12 cellular contexts compared by ENCODE assay signal in genomic region chr5:19314840-19315239, GRCh38.
DNase-seq lines count a peak whose midpoint lies in the region; ATAC-seq and TF ChIP-seq lines count a peak whose summit lies in the region.
"Had no signal": no experiment of that assay in that cellular context is flagged by ENCODE, and none has a peak within 500 bp of the region (broad histone marks: within the 10 kb centered on the region; RNA-seq: fewer than 3 reads in every experiment).

No MANE protein-coding gene starts in this region.

- POLR2A ChIA-PET in activated CD4-positive, alpha-beta T cell treated with anti-CD3 and anti-CD28 coated beads for 36 hours (lab: Charles Lee), result no interaction called here

- peaks cover 4% of the 10 kb centered on the region; the same call in 2 of the 3 replicates for H3K36me3 Mint-ChIP-seq in GM23338 (ENCODE audit: low read depth)
- H3K36me3 Mint-ChIP-seq in endodermal cell (ENCODE audit: low read depth), result no peaks in the 10 kb centered on the region
- no peaks in the 10 kb centered on the region for H3K36me3 Mint-ChIP-seq in activated CD4-positive, alpha-beta T cell treated with anti-CD3 and anti-CD28 coated beads for 36 hours (ENCODE audit: low read depth)
- H3K36me3 Mint-ChIP-seq: stimulated activated effector memory CD8-positive, alpha-beta T cell treated with anti-CD3 and anti-CD28 coated beads, Interleukin-12 subunit alpha, Interleukin-12 subunit beta, amount 100 ng/mL, for 72 hours had no signal

- peaks cover 6% of the 10 kb centered on the region for H3K9me3 ChIP-seq in endodermal cell (ENCODE audit: control insufficient read depth, low read length)
- no peaks in the 10 kb centered on the region for H3K9me3 ChIP-seq in mesodermal cell (ENCODE audit: control insufficient read depth, low read length)

- TF ChIP-seq CTCF in GM23338 (conservative IDR thresholded peaks at IDR 0.05; ENCODE audit: low read depth in 2 of 2), result peak in 1 of 2 experiments; percentile 30; a peak in 1 of 4 replicates
- TF ChIP-seq CTCF in endodermal cell (conservative IDR thresholded peaks at IDR 0.05), result peak; percentile 47

- H3K9me3 Mint-ChIP-seq in GM23338 (peaks cover 9% of the 10 kb centered on the region; the same call in 2 of the 3 replicates), endodermal cell (peaks cover 6% of the 10 kb centered on the region)
- H3K9me3 Mint-ChIP-seq in activated CD4-positive, alpha-beta T cell treated with anti-CD3 and anti-CD28 coated beads for 36 hours (ENCODE audit: low read depth), result peaks cover 20% of the 10 kb centered on the region

- H3K4me1 Mint-ChIP-seq in GM23338 (peaks cover 5% of the 10 kb centered on the region), endodermal cell (no peaks in the 10 kb centered on the region)
- no peaks in the 10 kb centered on the region for H3K4me1 Mint-ChIP-seq in activated CD4-positive, alpha-beta T cell treated with anti-CD3 and anti-CD28 coated beads for 36 hours
- H3K4me1 Mint-ChIP-seq: stimulated activated effector memory CD8-positive, alpha-beta T cell treated with anti-CD3 and anti-CD28 coated beads, Interleukin-12 subunit alpha, Interleukin-12 subunit beta, amount 100 ng/mL, for 72 hours had no signal

- peaks cover 13% of the 10 kb centered on the region; the same call in 1 of the 2 replicates for H3K4me1 ChIP-seq in GM23338 (ENCODE audit: insufficient read depth)
- no peaks in the 10 kb centered on the region for H3K4me1 ChIP-seq in endodermal cell (ENCODE audit: control insufficient read depth, insufficient read depth, low read length)
- peaks cover 6% of the 10 kb centered on the region for H3K4me1 ChIP-seq in mesodermal cell (ENCODE audit: control insufficient read depth, insufficient read depth, low read length, poor library complexity, severe bottlenecking)

- no peak overlapping the region for H3K4me2 ChIP-seq in GM23338

- intact Hi-C loops in activated CD4-positive, alpha-beta T cell treated with anti-CD3 and anti-CD28 coated beads for 36 hours (cut with DNase I, micrococcal nuclease), result no loop called here

- H3K79me2 ChIP-seq in GM23338 (replicated peaks; ENCODE audit: insufficient read depth), result no peaks in the 10 kb centered on the region

- H3K27me3 Mint-ChIP-seq in GM23338 (ENCODE audit: insufficient read depth, low read depth, poor library complexity), result peaks cover 2% of the 10 kb centered on the region
- no peaks in the 10 kb centered on the region for H3K27me3 Mint-ChIP-seq in endodermal cell (ENCODE audit: insufficient read depth)
- H3K27me3 Mint-ChIP-seq in activated CD4-positive, alpha-beta T cell treated with anti-CD3 and anti-CD28 coated beads for 36 hours, result no peaks in the 10 kb centered on the region

- ATAC-seq in GM23338, result no peak
- ATAC-seq in activated CD4-positive, alpha-beta T cell treated with anti-CD3 and anti-CD28 coated beads for 36 hours, result no peak
- ATAC-seq: stimulated activated effector memory CD8-positive, alpha-beta T cell treated with anti-CD3 and anti-CD28 coated beads, Interleukin-12 subunit alpha, Interleukin-12 subunit beta, amount 100 ng/mL, for 72 hours had no signal

- no peak overlapping the region for H3K27ac Mint-ChIP-seq in GM23338
- H3K27ac Mint-ChIP-seq in endodermal cell, result no peak overlapping the region
- no peak overlapping the region for H3K27ac Mint-ChIP-seq in activated CD4-positive, alpha-beta T cell treated with anti-CD3 and anti-CD28 coated beads for 36 hours
- H3K27ac Mint-ChIP-seq: stimulated activated effector memory CD8-positive, alpha-beta T cell treated with anti-CD3 and anti-CD28 coated beads, Interleukin-12 subunit alpha, Interleukin-12 subunit beta, amount 100 ng/mL, for 72 hours; T-helper 1 cell treated with Interleukin-12 subunit alpha and Interleukin-12 subunit beta and Interleukin-4 antibody, amounts not matched to agents 30 μg/mL and 1 μg/mL, for 36 hours had no signal

- 75 to 91% methylated on average over 1 of the region's 1 CpG for WGBS in endodermal cell (ENCODE audit: insufficient coverage in 1 of 2, insufficient read length in 1 of 2), 2 experiments
- WGBS in mesodermal cell (ENCODE audit: insufficient coverage in 2 of 2), 2 experiments, result 60 to 63% methylated on average over 1 of the region's 1 CpG

- peaks cover 17% of the 10 kb centered on the region for H3K9me2 ChIP-seq in GM23338 (ENCODE audit: insufficient read depth)

- H3K4me3 ChIP-seq in GM23338, result no peak overlapping the region
- no peak overlapping the region for H3K4me3 ChIP-seq in endodermal cell (ENCODE audit: low read length)
- H3K4me3 ChIP-seq in mesodermal cell (ENCODE audit: extremely low read depth, insufficient read depth, low read length, poor library complexity, severe bottlenecking), result no peak overlapping the region

- H3K9ac ChIP-seq in endodermal cell (ENCODE audit: extremely low read depth, low read length, poor library complexity, severe bottlenecking), result no peak overlapping the region

- no peaks in the 10 kb centered on the region for H3F3A ChIP-seq in GM23338 (replicated peaks; ENCODE audit: low read depth)

- H4K20me1 ChIP-seq in GM23338 (replicated peaks; ENCODE audit: insufficient read depth), result no peaks in the 10 kb centered on the region

- no peak overlapping the region for H3K4me3 Mint-ChIP-seq in GM23338
- H3K4me3 Mint-ChIP-seq in endodermal cell, result no peak overlapping the region
- no peak overlapping the region for H3K4me3 Mint-ChIP-seq in activated CD4-positive, alpha-beta T cell treated with anti-CD3 and anti-CD28 coated beads for 36 hours
- H3K4me3 Mint-ChIP-seq: stimulated activated effector memory CD8-positive, alpha-beta T cell treated with anti-CD3 and anti-CD28 coated beads, Interleukin-12 subunit alpha, Interleukin-12 subunit beta, amount 100 ng/mL, for 72 hours; T-helper 1 cell treated with Interleukin-12 subunit alpha and Interleukin-12 subunit beta and Interleukin-4 antibody, amounts not matched to agents 30 μg/mL and 1 μg/mL, for 36 hours had no signal

- H3K27me3 ChIP-seq in GM23338 (ENCODE audit: insufficient read depth) (no peaks in the 10 kb centered on the region), endodermal cell (ENCODE audit: control insufficient read depth, insufficient read depth, low read length, poor library complexity, severe bottlenecking) (no peaks in the 10 kb centered on the region)

- H3K27ac ChIP-seq in GM23338 (ENCODE audit: low read depth) (no peak overlapping the region), endodermal cell (ENCODE audit: low read depth, low read length) (no peak overlapping the region), mesodermal cell (ENCODE audit: low read depth, low read length, severe bottlenecking) (peak overlapping the region; percentile 41)

- DNase-seq in GM23338 (ENCODE audit: low spot score), result peak; percentile 35
- peak; percentile 70 for DNase-seq in NCI-H748 (lab: John Stamatoyannopoulos, UW; ENCODE audit: unreplicated experiment)
- DNase-seq in endodermal cell, result peak; percentile 59
- DNase-seq in NCI-H2081 treated with DMSO at 0.1 percent for 48 hours (lab: John Stamatoyannopoulos, UW), result no peak
- DNase-seq in activated CD4-positive, alpha-beta T cell treated with anti-CD3 and anti-CD28 coated beads for 36 hours, result no peak
- DNase-seq in stimulated activated naive CD4-positive, alpha-beta T cell (lab: John Stamatoyannopoulos, UW), result no peak
- DNase-seq in pons (ENCODE audit: low spot score), result no peak
- DNase-seq: cerebellar nuclear complex, NCI-H1436 treated with DMSO at 0.1 percent for 48 hours had no signal

- CTCF ChIA-PET in activated CD4-positive, alpha-beta T cell treated with anti-CD3 and anti-CD28 coated beads for 36 hours (lab: Charles Lee), result no interaction called here

- H3K36me3 ChIP-seq in GM23338 (ENCODE audit: insufficient read depth), result no peaks in the 10 kb centered on the region
- H3K36me3 ChIP-seq in endodermal cell (ENCODE audit: control insufficient read depth, insufficient read depth, low read length), result no peaks in the 10 kb centered on the region
- no peaks in the 10 kb centered on the region for H3K36me3 ChIP-seq in mesodermal cell (ENCODE audit: control insufficient read depth, insufficient read depth, low read length)

- H2AFZ ChIP-seq in GM23338, result no peak overlapping the region

TF ChIP-seq in GM23338, 12 proteins besides CTCF, POLR2A, EP300 and RAD21 (continues in another document):
- TF ChIP-seq JUNB (IDR thresholded peaks at IDR 0.05; ENCODE audit: unreplicated experiment), result no peak
- no peak for TF ChIP-seq ZNF331 (CRISPR knock-in tag; IDR thresholded peaks at IDR 0.05; ENCODE audit: low read depth)
- TF ChIP-seq ZNF114 (CRISPR knock-in tag; IDR thresholded peaks at IDR 0.05), result no peak
- TF ChIP-seq NANOG (IDR thresholded peaks at IDR 0.05; ENCODE audit: borderline replicate concordance), result no peak
- TF ChIP-seq POLR2AphosphoS5 (IDR thresholded peaks at IDR 0.05; ENCODE audit: low read depth), result no peak
- no peak for TF ChIP-seq REST (IDR thresholded peaks at IDR 0.05; ENCODE audit: unreplicated experiment)
- TF ChIP-seq EZH2phosphoT487 (IDR thresholded peaks at IDR 0.05; ENCODE audit: unreplicated experiment), result no peak
- no peak for TF ChIP-seq CREB1 (CRISPR knock-in tag; IDR thresholded peaks at IDR 0.05; ENCODE audit: low read depth)

Comparison
In these comparisons a context has a peak if more than half of its experiments do, and no peak if none do; other contexts are left out.
1. DNase-seq: peak in GM23338 (single experiment), NCI-H748 (single experiment) and endodermal cell (single experiment); none in NCI-H2081 treated with DMSO at 0.1 percent for 48 hours (single experiment), activated CD4-positive, alpha-beta T cell treated with anti-CD3 and anti-CD28 coated beads for 36 hours (single experiment), stimulated activated naive CD4-positive, alpha-beta T cell (0 of 6) and pons (single experiment).